9 cellular contexts compared by ENCODE assay signal in the genomic region with DNA sequence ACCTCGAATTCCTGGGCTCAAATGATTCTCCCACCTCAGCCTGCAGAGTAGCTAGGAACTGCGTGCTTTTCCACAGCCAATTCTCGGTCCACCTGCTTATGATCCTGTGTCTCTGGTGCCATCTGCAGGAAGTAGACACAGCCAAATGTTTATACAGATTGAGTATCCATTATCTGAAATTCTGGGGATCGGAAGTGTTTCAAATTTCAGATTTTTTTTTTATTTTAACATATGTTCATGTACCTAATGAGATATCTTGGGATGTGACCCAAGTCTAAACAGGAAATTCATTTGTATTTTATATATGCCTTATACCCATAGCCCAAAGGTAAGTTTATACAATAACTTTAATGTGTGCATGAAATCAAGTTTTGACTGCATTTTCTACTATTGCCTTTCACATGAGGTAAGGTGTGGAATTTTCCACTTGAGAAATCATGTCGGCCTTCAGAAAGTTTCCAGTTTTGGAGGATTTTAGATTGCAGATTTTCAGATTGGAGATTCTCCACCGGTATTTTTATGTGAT.
DNase-seq lines count a peak whose midpoint lies in the region; ATAC-seq and TF ChIP-seq lines count a peak whose summit lies in the region.
"Had no signal": no experiment of that assay in that cellular context is flagged by ENCODE, and none has a peak within 500 bp of the region (broad histone marks: within the 10 kb centered on the region; RNA-seq: fewer than 3 reads in every experiment).

No MANE protein-coding gene starts in this region.

- H3K36me3 Mint-ChIP-seq in activated CD8-positive, alpha-beta memory T cell treated with anti-CD3 and anti-CD28 coated beads, Interleukin-2, amount 10 ng/mL, durations not matched to agents 7 days and 5 days: no peaks in the 10 kb centered on the region
- H3K36me3 Mint-ChIP-seq: activated naive CD8-positive, alpha-beta T cell had no signal

- CTCF ChIA-PET in activated CD8-positive, alpha-beta memory T cell treated with anti-CD3 and anti-CD28 coated beads, Interleukin-2, amount 10 ng/mL, durations not matched to agents 7 days and 5 days (lab: Charles Lee): interaction anchor here (0.6 to 3.8 kb wide), 14 partner anchors 9 to 470 kb away, joined by 3 to 21 read pairs (median 3); a partner anchor contains a TSS
- CTCF ChIA-PET in GM10248 (lab: Yijun Ruan, JAX): interaction anchor here (0.9 to 1.4 kb wide), 4 partner anchors 11 to 379 kb away, joined by 3 to 4 read pairs (median 4); a partner anchor contains a TSS

- TF ChIP-seq CTCF in upper lobe of left lung (IDR thresholded peaks at IDR 0.05) (peak in 4 of 6 experiments; percentile 10 to 31 (median 14)), GM10248 (IDR thresholded peaks at IDR 0.05; ENCODE audit: control extremely low read depth, extremely low read depth, low read depth, missing control alignments) (no peak)

- peaks cover 5% of the 10 kb centered on the region for H3K4me1 Mint-ChIP-seq in activated CD8-positive, alpha-beta memory T cell treated with anti-CD3 and anti-CD28 coated beads, Interleukin-2, amount 10 ng/mL, durations not matched to agents 7 days and 5 days

- no peak for TF ChIP-seq POLR2A in upper lobe of left lung (IDR thresholded peaks at IDR 0.05)

- peaks cover 0 to 6% (median 0%) of the 10 kb centered on the region in 4 donors for H3K4me1 ChIP-seq in upper lobe of left lung

- H3K27ac Mint-ChIP-seq in activated CD8-positive, alpha-beta memory T cell treated with anti-CD3 and anti-CD28 coated beads, Interleukin-2, amount 10 ng/mL, durations not matched to agents 7 days and 5 days: peak overlapping the region; percentile 23
- H3K27ac Mint-ChIP-seq: activated naive CD8-positive, alpha-beta T cell had no signal

- no peak for DNase-seq in activated CD8-positive, alpha-beta memory T cell treated with anti-CD3 and anti-CD28 coated beads, Interleukin-2, amount 10 ng/mL, durations not matched to agents 7 days and 5 days
- DNase-seq in activated CD8-positive, alpha-beta memory T cell treated with anti-CD3 and anti-CD28 coated beads, Interleukin-2, amount 50 U/mL, for 48 hours: no peak
- DNase-seq in NAMALWA (ENCODE audit: low spot score) (peak; percentile 13), amniotic stem cell (lab: John Stamatoyannopoulos, UW) (peak; percentile 35), iPS-NIHi7 (ENCODE audit: extremely low spot score) (peak; percentile 26), upper lobe of left lung (no peak), GM10248 (ENCODE audit: extremely low spot score) (no peak)
- no peak for DNase-seq in NK-92 treated with Interleukin-12 subunit alpha and Interleukin-12 subunit beta, amount 100 ng/mL, for 24 hours (lab: John Stamatoyannopoulos, UW)

- no peak for TF ChIP-seq EP300 in upper lobe of left lung (IDR thresholded peaks at IDR 0.05)

- H3K4me3 Mint-ChIP-seq in activated CD8-positive, alpha-beta memory T cell treated with anti-CD3 and anti-CD28 coated beads, Interleukin-2, amount 10 ng/mL, durations not matched to agents 7 days and 5 days: peak overlapping the region; percentile 58
- H3K4me3 Mint-ChIP-seq: activated naive CD8-positive, alpha-beta T cell had no signal

- no peak overlapping the region for H3K27ac ChIP-seq in upper lobe of left lung

- no peaks in the 10 kb centered on the region for H3K9me3 Mint-ChIP-seq in activated CD8-positive, alpha-beta memory T cell treated with anti-CD3 and anti-CD28 coated beads, Interleukin-2, amount 10 ng/mL, durations not matched to agents 7 days and 5 days (ENCODE audit: low read depth)

- H3K36me3 ChIP-seq in upper lobe of left lung: no peaks in the 10 kb centered on the region

- no peaks in the 10 kb centered on the region for H3K27me3 ChIP-seq in upper lobe of left lung

- POLR2A ChIA-PET in GM10248 (lab: Yijun Ruan, JAX): no interaction called here

- no peak overlapping the region for H3K4me3 ChIP-seq in upper lobe of left lung

- WGBS in upper lobe of left lung, 2 donors: 36 to 42% methylated on average over 6 of the region's 6 CpGs

- no peaks in the 10 kb centered on the region for H3K9me3 ChIP-seq in upper lobe of left lung

- ATAC-seq in activated CD8-positive, alpha-beta memory T cell treated with anti-CD3 and anti-CD28 coated beads, Interleukin-2, amount 10 ng/mL, durations not matched to agents 7 days and 5 days: peak; percentile 42
- ATAC-seq in upper lobe of left lung (ENCODE audit: low FRiP score in 2 of 2): peak in 1 of 2 donors; percentile 72

- H3K27me3 Mint-ChIP-seq in activated CD8-positive, alpha-beta memory T cell treated with anti-CD3 and anti-CD28 coated beads, Interleukin-2, amount 10 ng/mL, durations not matched to agents 7 days and 5 days: peaks cover 63% of the 10 kb centered on the region

Comparison
In these comparisons a context has a peak if more than half of its experiments do, and no peak if none do; other contexts are left out.
1. DNase-seq: peak in NAMALWA (single experiment), amniotic stem cell (single experiment) and iPS-NIHi7 (single experiment); none in activated CD8-positive, alpha-beta memory T cell treated with anti-CD3 and anti-CD28 coated beads, Interleukin-2, amount 10 ng/mL, durations not matched to agents 7 days and 5 days (single experiment), activated CD8-positive, alpha-beta memory T cell treated with anti-CD3 and anti-CD28 coated beads, Interleukin-2, amount 50 U/mL, for 48 hours (single experiment), upper lobe of left lung (0 of 2), GM10248 (single experiment) and NK-92 treated with Interleukin-12 subunit alpha and Interleukin-12 subunit beta, amount 100 ng/mL, for 24 hours (single experiment).